In the genomic region with DNA sequence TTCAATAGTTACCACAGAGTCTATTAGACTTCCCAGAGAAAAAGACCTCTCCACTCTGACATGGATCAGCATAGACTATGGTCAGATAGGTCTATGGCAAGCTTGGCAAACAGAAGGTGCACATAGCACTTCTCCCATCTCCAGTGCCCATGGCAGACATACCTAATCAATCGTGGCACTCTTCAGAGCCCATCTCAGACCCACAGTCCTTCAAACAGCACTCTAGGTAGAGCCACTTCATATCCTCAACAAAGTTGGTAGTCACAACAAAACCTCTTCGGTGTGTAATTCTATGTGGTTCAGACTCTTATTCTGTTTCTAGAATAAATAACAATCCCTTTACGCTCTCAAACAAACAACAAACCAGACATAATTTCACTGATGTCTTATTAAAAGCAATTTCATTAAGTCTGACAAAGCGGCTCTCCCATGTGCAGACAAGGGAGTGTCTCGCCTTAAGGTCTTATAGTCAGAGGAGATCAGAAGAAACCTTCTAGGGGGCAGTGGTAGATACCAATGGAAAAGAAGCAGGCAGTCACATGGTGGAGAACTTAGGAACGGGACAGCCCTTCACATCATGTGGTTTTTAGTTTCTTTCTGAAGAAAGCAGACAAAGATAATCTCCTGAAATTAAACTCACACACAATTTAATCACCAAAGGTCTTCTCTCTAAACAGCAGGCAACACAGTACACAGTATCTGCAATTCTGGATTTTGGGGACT, we compare ENCODE assay signal across 12 cellular contexts.
DNase-seq lines count a peak whose midpoint lies in the region; ATAC-seq and TF ChIP-seq lines count a peak whose summit lies in the region.
"Had no signal": no experiment of that assay in that cellular context is flagged by ENCODE, and none has a peak within 500 bp of the region (broad histone marks: within the 10 kb centered on the region; RNA-seq: fewer than 3 reads in every experiment).

No MANE protein-coding gene starts in this region.

- no peaks in the 10 kb centered on the region for H3K27me3 Mint-ChIP-seq in activated T-cell treated with anti-CD3 and anti-CD28 coated beads, Interleukin-2, amount 50 U/mL, for 72 hours (ENCODE audit: low read depth)
- no peaks in the 10 kb centered on the region for H3K27me3 Mint-ChIP-seq in activated T-helper 2 cell treated with anti-CD3 and anti-CD28 coated beads, Interferon-gamma antibody, Interleukin-2, Interleukin-4, amounts not matched to agents 10 μg/mL and 5 μg/mL and 100 μg/mL, durations not matched to agents 14 hours and 24 hours and 36 hours (ENCODE audit: low read depth)
- no peaks in the 10 kb centered on the region for H3K27me3 Mint-ChIP-seq in immature natural killer cell (ENCODE audit: low read depth in 3 of 3)
- H3K27me3 Mint-ChIP-seq: brain had no signal

- ATAC-seq in activated T-cell treated with anti-CD3 and anti-CD28 coated beads, Interleukin-2, amount 50 U/mL, for 72 hours (replicated peaks in 1 of 2), result peak; percentile 61 to 64
- no peak for ATAC-seq in GM19023 (IDR thresholded peaks at IDR 0.05; ENCODE audit: unreplicated experiment)

- no peaks in the 10 kb centered on the region for H3K9me3 ChIP-seq in tibial artery

- no peaks in the 10 kb centered on the region for H3K9me3 Mint-ChIP-seq in activated T-cell treated with anti-CD3 and anti-CD28 coated beads, Interleukin-2, amount 50 U/mL, for 72 hours
- H3K9me3 Mint-ChIP-seq in activated T-helper 2 cell treated with anti-CD3 and anti-CD28 coated beads, Interferon-gamma antibody, Interleukin-2, Interleukin-4, amounts not matched to agents 10 μg/mL and 5 μg/mL and 100 μg/mL, durations not matched to agents 14 hours and 24 hours and 36 hours, result no peaks in the 10 kb centered on the region
- no peaks in the 10 kb centered on the region for H3K9me3 Mint-ChIP-seq in immature natural killer cell
- H3K9me3 Mint-ChIP-seq: brain; T-helper 1 cell treated with Interleukin-12 subunit alpha and Interleukin-12 subunit beta and Interleukin-4 antibody, amounts not matched to agents 30 μg/mL and 1 μg/mL, for 36 hours had no signal

- H3K27ac Mint-ChIP-seq in activated T-cell treated with anti-CD3 and anti-CD28 coated beads, Interleukin-2, amount 50 U/mL, for 72 hours, result peak overlapping the region; percentile 84
- peak overlapping the region; percentile 74 for H3K27ac Mint-ChIP-seq in activated T-helper 2 cell treated with anti-CD3 and anti-CD28 coated beads, Interferon-gamma antibody, Interleukin-2, Interleukin-4, amounts not matched to agents 10 μg/mL and 5 μg/mL and 100 μg/mL, durations not matched to agents 14 hours and 24 hours and 36 hours
- H3K27ac Mint-ChIP-seq in immature natural killer cell, result peak overlapping the region in 5 of 6 donors; percentile 1 to 77 (median 26)
- H3K27ac Mint-ChIP-seq: T-helper 1 cell treated with Interleukin-12 subunit alpha and Interleukin-12 subunit beta and Interleukin-4 antibody, amounts not matched to agents 30 μg/mL and 1 μg/mL, for 36 hours had no signal

- no peak for TF ChIP-seq CTCF in tibial artery (IDR thresholded peaks at IDR 0.05)

- intact Hi-C loops in activated T-helper 2 cell treated with anti-CD3 and anti-CD28 coated beads, Interferon-gamma antibody, Interleukin-2, Interleukin-4, amounts not matched to agents 10 μg/mL and 5 μg/mL and 100 μg/mL, durations not matched to agents 14 hours and 24 hours and 36 hours (cut with micrococcal nuclease), result loop anchor here (1.0 kb wide), 2 partner anchors 11 to 13 kb away; no protein-coding TSS in a partner anchor
- intact Hi-C loops in tibial artery (cut with DNase I; ENCODE audit: low total_unique reads), result no loop called here

- peaks cover 99% of the 10 kb centered on the region for H3K4me1 Mint-ChIP-seq in activated T-cell treated with anti-CD3 and anti-CD28 coated beads, Interleukin-2, amount 50 U/mL, for 72 hours (ENCODE audit: low read depth)
- peaks cover 84% of the 10 kb centered on the region for H3K4me1 Mint-ChIP-seq in activated T-helper 2 cell treated with anti-CD3 and anti-CD28 coated beads, Interferon-gamma antibody, Interleukin-2, Interleukin-4, amounts not matched to agents 10 μg/mL and 5 μg/mL and 100 μg/mL, durations not matched to agents 14 hours and 24 hours and 36 hours (ENCODE audit: low read depth)
- H3K4me1 Mint-ChIP-seq in immature natural killer cell, result peaks cover 82 to 96% of the 10 kb centered on the region in 2 donors

- peak overlapping the region; percentile 48 to 69 for H3K27ac ChIP-seq in tibial artery

- H3K4me1 ChIP-seq in tibial artery, result peaks cover 0 to 84% (median 53%) of the 10 kb centered on the region in 4 donors

- DNase-seq in activated T-cell treated with anti-CD3 and anti-CD28 coated beads, Interleukin-2, amount 50 U/mL, for 72 hours, result no peak
- no peak for DNase-seq in activated T-cell treated with anti-CD3 and anti-CD28 coated beads, Interleukin-2, amount 50 U/mL, for 48 hours
- DNase-seq in activated T-helper 2 cell treated with anti-CD3 and anti-CD28 coated beads, Interferon-gamma antibody, Interleukin-2, Interleukin-4, amounts not matched to agents 10 μg/mL and 5 μg/mL and 100 μg/mL, durations not matched to agents 14 hours and 24 hours and 36 hours (ENCODE audit: low spot score), result no peak
- no peak for DNase-seq in immature natural killer cell
- DNase-seq in tibial artery, result no peak
- no peak for DNase-seq in DMS153 treated with DMSO at 0.1 percent for 48 hours (lab: John Stamatoyannopoulos, UW; ENCODE audit: unreplicated experiment)
- DNase-seq in T1000 (lab: John Stamatoyannopoulos, UW), result no peak
- DNase-seq: NCI-H2171 had no signal

- peak overlapping the region; percentile 74 to 77 for H3K4me3 Mint-ChIP-seq in activated T-cell treated with anti-CD3 and anti-CD28 coated beads, Interleukin-2, amount 50 U/mL, for 72 hours
- peak overlapping the region; percentile 38 for H3K4me3 Mint-ChIP-seq in activated T-helper 2 cell treated with anti-CD3 and anti-CD28 coated beads, Interferon-gamma antibody, Interleukin-2, Interleukin-4, amounts not matched to agents 10 μg/mL and 5 μg/mL and 100 μg/mL, durations not matched to agents 14 hours and 24 hours and 36 hours (ENCODE audit: low read depth)
- H3K4me3 Mint-ChIP-seq in immature natural killer cell, result peak overlapping the region in 2 of 5 donors; percentile 5 to 11
- H3K4me3 Mint-ChIP-seq: brain; T-helper 1 cell treated with Interleukin-12 subunit alpha and Interleukin-12 subunit beta and Interleukin-4 antibody, amounts not matched to agents 30 μg/mL and 1 μg/mL, for 36 hours had no signal

- no peaks in the 10 kb centered on the region for H3K27me3 ChIP-seq in tibial artery

- peaks cover 2 to 8% of the 10 kb centered on the region in 2 donors for H3K36me3 Mint-ChIP-seq in activated T-cell treated with anti-CD3 and anti-CD28 coated beads, Interleukin-2, amount 50 U/mL, for 72 hours (ENCODE audit: insufficient read depth in 2 of 2)
- H3K36me3 Mint-ChIP-seq in activated T-helper 2 cell treated with anti-CD3 and anti-CD28 coated beads, Interferon-gamma antibody, Interleukin-2, Interleukin-4, amounts not matched to agents 10 μg/mL and 5 μg/mL and 100 μg/mL, durations not matched to agents 14 hours and 24 hours and 36 hours (ENCODE audit: low read depth), result peaks cover 72% of the 10 kb centered on the region
- peaks cover 0 to 4% (median under 1%) of the 10 kb centered on the region in 3 donors for H3K36me3 Mint-ChIP-seq in immature natural killer cell
- H3K36me3 Mint-ChIP-seq: brain had no signal

- no peak overlapping the region for H3K4me3 ChIP-seq in tibial artery
- H3K4me3 ChIP-seq: skin epidermis had no signal

- H3K36me3 ChIP-seq in tibial artery, result no peaks in the 10 kb centered on the region

Comparison
In these comparisons a context has a peak if more than half of its experiments do, and no peak if none do; other contexts are left out.
1. H3K27ac Mint-ChIP-seq: peak in every context shown above with its lines; median percentile 84 in activated T-cell treated with anti-CD3 and anti-CD28 coated beads, Interleukin-2, amount 50 U/mL, for 72 hours; 74 in activated T-helper 2 cell treated with anti-CD3 and anti-CD28 coated beads, Interferon-gamma antibody, Interleukin-2, Interleukin-4, amounts not matched to agents 10 μg/mL and 5 μg/mL and 100 μg/mL, durations not matched to agents 14 hours and 24 hours and 36 hours; 26 in immature natural killer cell.